ENCODE assay signal across 8 cellular contexts in the genomic region with DNA sequence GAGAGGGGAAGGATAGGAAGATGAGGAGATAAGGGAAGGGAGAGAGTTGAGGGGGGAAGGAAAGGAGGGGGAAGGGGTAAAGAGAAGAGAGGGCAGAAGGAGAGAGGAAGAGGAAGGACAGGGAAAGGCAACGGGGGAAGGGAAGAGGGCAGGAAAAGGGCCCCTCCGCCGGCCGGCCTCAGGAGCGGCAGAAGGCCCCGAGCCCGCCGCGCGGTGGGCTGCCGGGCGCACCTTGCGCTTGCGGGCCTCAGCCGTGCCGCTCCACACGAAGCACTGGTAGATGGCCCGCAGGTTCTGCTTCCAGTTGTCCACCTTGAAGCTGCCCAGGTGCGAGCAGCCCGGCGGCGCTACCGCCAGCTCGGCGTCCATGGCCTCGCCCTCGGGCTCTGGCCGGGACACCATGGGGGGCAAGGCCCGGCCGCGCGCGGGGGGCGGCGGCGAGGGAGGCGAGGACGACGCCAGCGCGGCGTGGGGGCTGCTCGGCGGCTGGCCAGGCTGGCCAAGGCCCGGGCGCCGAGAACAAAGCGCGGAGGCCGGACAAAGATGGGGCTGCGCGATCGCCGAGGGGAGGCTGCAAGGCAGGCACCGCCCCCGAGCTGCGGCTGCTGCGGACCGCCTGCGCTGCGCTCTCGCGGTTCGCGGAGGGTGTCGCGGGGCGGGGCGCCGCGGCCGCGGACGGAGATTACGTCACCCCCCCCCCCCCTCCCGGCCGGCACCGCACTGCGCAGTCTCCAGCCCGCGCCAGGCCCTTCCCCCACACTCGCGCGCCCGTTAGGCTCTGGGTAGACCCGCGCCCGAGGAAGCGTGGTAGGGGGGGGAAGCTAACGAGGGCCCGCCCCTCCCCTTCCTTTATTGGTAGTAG. TPM values are rescaled to one million over a fixed set of nuclear protein-coding genes. Genes with fewer than 3 reads are reported as not detected.
DNase-seq lines count a peak whose midpoint lies in the region; ATAC-seq and TF ChIP-seq lines count a peak whose summit lies in the region.

USP22 (minus strand) TSS at position 578 of the 862 bp plus-strand sequence; CDS start at position 402, 176 bp downstream.

- under 1% methylated on average over 89 of the region's 91 CpGs for WGBS in right cardiac atrium

- peak within 1 kb of the TSS; percentile 68 for H3K4me2 ChIP-seq in OCI-LY3 (ENCODE audit: low read length)

- no peaks in the 10 kb centered on the region for H3K9me3 Mint-ChIP-seq in activated naive CD8-positive, alpha-beta T cell treated with anti-CD3 and anti-CD28 coated beads, Interleukin-2, amount 50 U/mL, for 24 hours

- peaks cover 50% of the 10 kb centered on the region for H3K79me2 ChIP-seq in OCI-LY3 (ENCODE audit: low read length)

- peak; percentile 30 for ATAC-seq in GM18870 (IDR thresholded peaks at IDR 0.05; ENCODE audit: unreplicated experiment)
- ATAC-seq in HG03060 (IDR thresholded peaks at IDR 0.05; ENCODE audit: low read depth, unreplicated experiment), result peak; percentile 15
- peak; percentile 46 for ATAC-seq in activated naive CD8-positive, alpha-beta T cell treated with anti-CD3 and anti-CD28 coated beads, Interleukin-2, amount 50 U/mL, for 24 hours
- ATAC-seq in right cardiac atrium, result peak; percentile 79 to 83

- intact Hi-C loops in right cardiac atrium (cut with DNase I), result no loop called here

- H3K4me1 ChIP-seq in OCI-LY3 (ENCODE audit: low read length) (peaks cover 4% of the 10 kb centered on the region; the same call in 1 of the 2 replicates), right cardiac atrium (ENCODE audit: control insufficient read depth, insufficient read depth, low read length) (peaks cover 7% of the 10 kb centered on the region)

- H3K4me3 ChIP-seq in OCI-LY3 (ENCODE audit: low read length) (peak within 1 kb of the TSS; percentile 90), right cardiac atrium (ENCODE audit: low read length) (peak within 1 kb of the TSS; percentile 88)

- DNase-seq in activated naive CD8-positive, alpha-beta T cell treated with anti-CD3 and anti-CD28 coated beads, Interleukin-2, amount 50 U/mL, for 24 hours, result peak; percentile 94
- DNase-seq in right cardiac atrium (no peak), renal cortical epithelial cell (ENCODE audit: low read depth) (no peak), NCI-H526 treated with DMSO at 0.1 percent for 48 hours (lab: John Stamatoyannopoulos, UW) (no peak)

- H3K9ac ChIP-seq in OCI-LY3 (ENCODE audit: low read length), result peak within 1 kb of the TSS; percentile 85

- no peaks in the 10 kb centered on the region for H3K27me3 ChIP-seq in OCI-LY3 (ENCODE audit: low read depth, low read length)
- no peaks in the 10 kb centered on the region for H3K27me3 ChIP-seq in right cardiac atrium (ENCODE audit: control insufficient read depth, insufficient read depth)

- peaks cover 36% of the 10 kb centered on the region for H3K4me1 Mint-ChIP-seq in activated naive CD8-positive, alpha-beta T cell treated with anti-CD3 and anti-CD28 coated beads, Interleukin-2, amount 50 U/mL, for 24 hours

- no peaks in the 10 kb centered on the region for H3K36me3 ChIP-seq in OCI-LY3 (replicated peaks; ENCODE audit: low read depth, low read length)

- no peaks in the 10 kb centered on the region for H3K27me3 Mint-ChIP-seq in activated naive CD8-positive, alpha-beta T cell treated with anti-CD3 and anti-CD28 coated beads, Interleukin-2, amount 50 U/mL, for 24 hours

- H3K9me3 ChIP-seq in OCI-LY3 (ENCODE audit: insufficient read depth, low read length), result no peaks in the 10 kb centered on the region
- H3K9me3 ChIP-seq in right cardiac atrium (ENCODE audit: control insufficient read depth, low read length), result no peaks in the 10 kb centered on the region

- H4K20me1 ChIP-seq in OCI-LY3 (ENCODE audit: insufficient read depth, low read length), result peaks cover 29% of the 10 kb centered on the region

- TF ChIP-seq CTCF in C4-2B (conservative IDR thresholded peaks at IDR 0.05), result no peak
- TF ChIP-seq CTCF in OCI-LY3 (IDR thresholded peaks at IDR 0.05; ENCODE audit: low read depth, low read length), result no peak

- H3K27ac ChIP-seq in C4-2B (peak within 1 kb of the TSS; percentile 100), OCI-LY3 (ENCODE audit: low read length) (peak within 1 kb of the TSS; percentile 79), right cardiac atrium (ENCODE audit: low read length) (peak within 1 kb of the TSS; percentile 100)

- peak within 1 kb of the TSS; percentile 93 for H3K27ac Mint-ChIP-seq in activated naive CD8-positive, alpha-beta T cell treated with anti-CD3 and anti-CD28 coated beads, Interleukin-2, amount 50 U/mL, for 24 hours

- H3K36me3 Mint-ChIP-seq in activated naive CD8-positive, alpha-beta T cell treated with anti-CD3 and anti-CD28 coated beads, Interleukin-2, amount 50 U/mL, for 24 hours (ENCODE audit: low read depth), result peaks cover 16% of the 10 kb centered on the region

- H2AFZ ChIP-seq in OCI-LY3 (ENCODE audit: low read depth, low read length), result peak within 1 kb of the TSS; percentile 85; the same call in 1 of the 2 replicates

- H3K4me3 Mint-ChIP-seq in activated naive CD8-positive, alpha-beta T cell treated with anti-CD3 and anti-CD28 coated beads, Interleukin-2, amount 50 U/mL, for 24 hours, result peak within 1 kb of the TSS; percentile 96

RNA-seq across cellular contexts. Expression of gene USP22, which starts in this region (rescaled TPM):
- 100 to 1,000 TPM; 155 to 175 (median 168) TPM for total RNA-seq in right cardiac atrium
- 52.2 TPM for polyA plus RNA-seq in right cardiac atrium
- total RNA-seq in renal cortical epithelial cell, result 217 and 372 TPM in 2 replicates

Comparison
In these comparisons a context has a peak if more than half of its experiments do, and no peak if none do; other contexts are left out.
1. ATAC-seq: peak in every context shown above with its lines; median percentile 81 in right cardiac atrium; 46 in activated naive CD8-positive, alpha-beta T cell treated with anti-CD3 and anti-CD28 coated beads, Interleukin-2, amount 50 U/mL, for 24 hours; 30 in GM18870; 15 in HG03060.